ENCODE assay signal across 9 cellular contexts in the genomic region with DNA sequence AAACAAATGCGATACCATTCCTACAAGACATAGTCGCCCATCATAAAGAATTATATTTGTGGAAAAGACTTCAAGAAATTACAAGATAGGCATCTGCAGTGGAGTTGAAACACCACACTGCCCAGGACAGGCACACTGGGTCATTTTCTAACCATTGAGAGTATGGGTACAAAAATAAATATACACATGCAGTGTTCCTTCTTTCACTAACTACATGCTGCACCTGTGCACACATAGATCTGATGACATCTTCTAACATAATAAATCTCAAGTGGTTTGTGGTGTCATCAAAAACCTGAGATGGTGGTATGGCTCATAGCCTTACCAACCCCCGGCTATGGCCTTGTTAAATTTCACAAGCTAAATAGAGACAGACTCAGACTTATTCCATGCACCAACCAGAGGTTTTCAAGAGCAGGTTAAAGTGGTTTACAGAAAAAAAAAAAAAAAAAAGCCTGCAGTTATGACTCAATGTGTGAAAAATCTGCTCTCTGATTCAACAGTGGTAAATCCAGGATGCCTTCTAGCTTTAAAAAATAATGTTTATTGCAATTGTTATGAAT. TPM values are rescaled to one million over a fixed set of nuclear protein-coding genes. Genes with fewer than 3 reads are reported as not detected.
DNase-seq lines count a peak whose midpoint lies in the region; ATAC-seq, FAIRE-seq and TF ChIP-seq lines count a peak whose summit lies in the region.
"Had no signal": no experiment of that assay in that cellular context is flagged by ENCODE, and none has a peak within 500 bp of the region (broad histone marks: within the 10 kb centered on the region; RNA-seq: fewer than 3 reads in every experiment).

No MANE protein-coding gene starts in this region.

- no peak overlapping the region for H3K4me3 ChIP-seq in OCI-LY1 (ENCODE audit: low read depth, low read length, poor library complexity, severe bottlenecking)
- H3K4me3 ChIP-seq in keratinocyte (ENCODE audit: control insufficient read depth in 2 of 3, extremely low read depth in 1 of 3, insufficient read depth in 2 of 3, low read depth in 1 of 3, low read length in 3 of 3): no peak overlapping the region

- H3K79me2 ChIP-seq in OCI-LY1 (ENCODE audit: insufficient read depth, low read length) (no peaks in the 10 kb centered on the region), keratinocyte (ENCODE audit: control insufficient read depth, insufficient read depth, low read length) (no peaks in the 10 kb centered on the region)

- H3F3A ChIP-seq in OCI-LY1 (ENCODE audit: insufficient read depth, low read length): no peaks in the 10 kb centered on the region

- no TSS peak for BruUV-seq in Calu3 (replicated peaks; lab: Mats Ljungman, UMichigan)

- no peak overlapping the region for H2AFZ ChIP-seq in OCI-LY1 (ENCODE audit: low read length)
- H2AFZ ChIP-seq in keratinocyte (ENCODE audit: control insufficient read depth, low read length): no peak overlapping the region

- H3K27me3 ChIP-seq in OCI-LY1 (ENCODE audit: insufficient read depth, low read length) (no peaks in the 10 kb centered on the region), keratinocyte (ENCODE audit: control insufficient read depth, extremely low read depth, insufficient read depth, low read length) (no peaks in the 10 kb centered on the region)

- no peaks in the 10 kb centered on the region for H4K20me1 ChIP-seq in OCI-LY1 (ENCODE audit: insufficient read depth, low read length)
- no peaks in the 10 kb centered on the region for H4K20me1 ChIP-seq in keratinocyte (ENCODE audit: control insufficient read depth, extremely low read depth, insufficient read depth, low read length)

- peaks cover 9 to 46% (median 19%) of the 10 kb centered on the region in 5 donors for H3K27me3 Mint-ChIP-seq in naive thymus-derived CD8-positive, alpha-beta T cell
- H3K27me3 Mint-ChIP-seq in Calu3 (ENCODE audit: unreplicated experiment) (no peaks in the 10 kb centered on the region), endothelial cell (ENCODE audit: unreplicated experiment) (peaks cover 8% of the 10 kb centered on the region)

- DNase-seq in GM18507 (ENCODE audit: extremely low spot score, insufficient read length, low read depth) (no peak), HT1080 (ENCODE audit: low read depth) (peak; percentile 95), keratinocyte (ENCODE audit: low read depth, low spot score) (peak; percentile 58), posterior vena cava (ENCODE audit: low spot score) (no peak), Calu3 (no peak), endothelial cell (ENCODE audit: low spot score) (no peak)
- DNase-seq in naive thymus-derived CD8-positive, alpha-beta T cell: no peak

- dilution Hi-C loops in keratinocyte (cut with MboI; ENCODE audit: extremely low pct_ligation_motif_present, low sequenced_read_pairs): no loop called here

- H3K36me3 Mint-ChIP-seq in naive thymus-derived CD8-positive, alpha-beta T cell: no peaks in the 10 kb centered on the region
- H3K36me3 Mint-ChIP-seq in Calu3 (ENCODE audit: insufficient read depth, unreplicated experiment) (peaks cover 18% of the 10 kb centered on the region), endothelial cell (ENCODE audit: low read depth, unreplicated experiment) (peaks cover 8% of the 10 kb centered on the region)

- no peaks in the 10 kb centered on the region for H3K9me2 ChIP-seq in OCI-LY1 (ENCODE audit: low read depth, low read length)

- H3K9ac ChIP-seq in OCI-LY1 (ENCODE audit: low read length) (no peak overlapping the region), keratinocyte (ENCODE audit: control insufficient read depth, extremely low read depth, insufficient read depth, low read length) (no peak overlapping the region)

- H3K36me3 ChIP-seq in OCI-LY1 (ENCODE audit: insufficient read depth, low read length) (no peaks in the 10 kb centered on the region), keratinocyte (ENCODE audit: control insufficient read depth in 2 of 2, extremely low read depth in 1 of 2, insufficient read depth in 2 of 2, low read length in 2 of 2) (no peaks in the 10 kb centered on the region)

- FAIRE-seq in GM18507 (lab: Jason Lieb, UNC): peak; percentile 49
- peak; percentile 57 for FAIRE-seq in keratinocyte (lab: Jason Lieb, UNC)

- no peak overlapping the region for H3K4me3 Mint-ChIP-seq in naive thymus-derived CD8-positive, alpha-beta T cell
- H3K4me3 Mint-ChIP-seq in Calu3 (ENCODE audit: low read depth, unreplicated experiment) (no peak overlapping the region), endothelial cell (ENCODE audit: unreplicated experiment) (no peak overlapping the region)
- H3K4me3 Mint-ChIP-seq: T-helper 1 cell treated with Interleukin-12 subunit alpha and Interleukin-12 subunit beta and Interleukin-4 antibody, amounts not matched to agents 30 μg/mL and 1 μg/mL, for 36 hours had no signal

- H3K27ac Mint-ChIP-seq in naive thymus-derived CD8-positive, alpha-beta T cell: no peak overlapping the region
- H3K27ac Mint-ChIP-seq in Calu3 (ENCODE audit: unreplicated experiment): no peak overlapping the region
- H3K27ac Mint-ChIP-seq in endothelial cell (ENCODE audit: unreplicated experiment): no peak overlapping the region
- H3K27ac Mint-ChIP-seq: T-helper 1 cell treated with Interleukin-12 subunit alpha and Interleukin-12 subunit beta and Interleukin-4 antibody, amounts not matched to agents 30 μg/mL and 1 μg/mL, for 36 hours had no signal

- CTCF ChIA-PET in Calu3 (lab: Charles Lee): interaction anchor here (0.6 to 1.3 kb wide), 3 partner anchors 15 to 113 kb away, joined by 3 to 5 read pairs (median 3); no protein-coding TSS in a partner anchor

- no peak overlapping the region for H3K4me2 ChIP-seq in OCI-LY1 (ENCODE audit: low read length)
- H3K4me2 ChIP-seq in keratinocyte (ENCODE audit: control insufficient read depth, extremely low read depth, insufficient read depth, low read depth, low read length): no peak overlapping the region

- H3K9me3 Mint-ChIP-seq in naive thymus-derived CD8-positive, alpha-beta T cell: no peaks in the 10 kb centered on the region
- H3K9me3 Mint-ChIP-seq in Calu3 (ENCODE audit: low read depth, unreplicated experiment) (no peaks in the 10 kb centered on the region), endothelial cell (ENCODE audit: unreplicated experiment) (no peaks in the 10 kb centered on the region)
- H3K9me3 Mint-ChIP-seq: T-helper 1 cell treated with Interleukin-12 subunit alpha and Interleukin-12 subunit beta and Interleukin-4 antibody, amounts not matched to agents 30 μg/mL and 1 μg/mL, for 36 hours had no signal

- POLR2A ChIA-PET in naive thymus-derived CD8-positive, alpha-beta T cell (lab: Charles Lee): no interaction called here

- H3K4me1 Mint-ChIP-seq in naive thymus-derived CD8-positive, alpha-beta T cell: peaks cover 6 to 16% (median 11%) of the 10 kb centered on the region in 4 donors
- H3K4me1 Mint-ChIP-seq in Calu3 (ENCODE audit: low read depth, unreplicated experiment) (peaks cover 10% of the 10 kb centered on the region), endothelial cell (ENCODE audit: unreplicated experiment) (peaks cover 20% of the 10 kb centered on the region)

- H3K4me1 ChIP-seq in OCI-LY1 (ENCODE audit: insufficient read depth, low read length, severe bottlenecking) (peaks cover 51% of the 10 kb centered on the region), keratinocyte (ENCODE audit: control insufficient read depth, extremely low read depth, insufficient read depth, low read length) (peaks cover 15% of the 10 kb centered on the region)

- no peak for ATAC-seq in naive thymus-derived CD8-positive, alpha-beta T cell

- H3K27ac ChIP-seq in OCI-LY1 (ENCODE audit: low read depth, low read length, poor library complexity, severe bottlenecking): peak overlapping the region; percentile 67
- H3K27ac ChIP-seq in keratinocyte (ENCODE audit: control insufficient read depth, insufficient read depth, low read length): no peak overlapping the region

- intact Hi-C loops in posterior vena cava (cut with DNase I): no loop called here
- intact Hi-C loops in Calu3 (cut with micrococcal nuclease; ENCODE audit: unreplicated experiment): no loop called here

- no peak for TF ChIP-seq CTCF in OCI-LY1 (IDR thresholded peaks at IDR 0.05; ENCODE audit: low read length)
- no peak for TF ChIP-seq CTCF in keratinocyte (optimal IDR thresholded peaks at IDR 0.05 in 1 of 3, IDR thresholded peaks at IDR 0.05 in 1 of 3, conservative IDR thresholded peaks at IDR 0.05 in 1 of 3; ENCODE audit: extremely low read depth in 1 of 3, insufficient read depth in 2 of 3, low read length in 3 of 3)
- TF ChIP-seq CTCF in Calu3 (IDR thresholded peaks at IDR 0.05; ENCODE audit: unreplicated experiment): no peak
- no peak for TF ChIP-seq CTCF in endothelial cell (IDR thresholded peaks at IDR 0.05; ENCODE audit: unreplicated experiment)

- H3K9me3 ChIP-seq in OCI-LY1 (ENCODE audit: low read length) (no peaks in the 10 kb centered on the region), keratinocyte (ENCODE audit: control insufficient read depth, low read depth, low read length) (no peaks in the 10 kb centered on the region)

- H3K9me1 ChIP-seq in keratinocyte (ENCODE audit: control insufficient read depth, extremely low read depth, insufficient read depth, low read length): no peaks in the 10 kb centered on the region

RNA-seq across cellular contexts. Expression of a gene that starts 12.4 kb away (rescaled TPM):
- total RNA-seq in HT1080 (2014; rRNA removed; shearing (Covaris generic)): 8.8 and 10.9 TPM in 2 replicates
- 8.6 and 9.6 TPM in 2 replicates for polyA plus RNA-seq in HT1080 (2015; cell fraction: cytosol; rRNA removed)
- 9.4 and 13.5 TPM in 2 replicates for polyA plus RNA-seq in HT1080 (2015; cell fraction: nucleus; rRNA removed)
- 3.6 to 23.1 TPM (median 8.9 TPM) in 3 replicates for polyA plus RNA-seq in keratinocyte
- 12.3 TPM for polyA plus RNA-seq in keratinocyte (2011; ENCODE audit: low read depth)
- polyA plus RNA-seq in keratinocyte (2011; cell fraction: cytosol; rRNA removed): 7.3 and 10.7 TPM in 2 replicates
- 25.9 and 27.8 TPM in 2 replicates for polyA plus RNA-seq in keratinocyte (2011; cell fraction: nucleus; rRNA removed)
- polyA plus RNA-seq in keratinocyte (2012; ENCODE audit: low replicate concordance): 9.5 and 16.1 TPM in 2 replicates
- polyA minus RNA-seq in keratinocyte: 18.4 to 56.7 TPM (median 39.1 TPM) in 3 replicates
- polyA minus RNA-seq in keratinocyte (2011; cell fraction: cytosol; rRNA and poly(A)+ RNA removed): 9.4 TPM
- 19.2 and 58.1 TPM in 2 replicates for polyA minus RNA-seq in keratinocyte (2011; cell fraction: nucleus; rRNA and poly(A)+ RNA removed)
- total RNA-seq in naive thymus-derived CD8-positive, alpha-beta T cell: not detected
- under 1 TPM in 1 of 3 donors, not detected in 2; 0.22 TPM for polyA plus RNA-seq in naive thymus-derived CD8-positive, alpha-beta T cell
- 100 to 1,000 TPM; 230 to 305 TPM for total RNA-seq in posterior vena cava
- 75.8 and 76.2 TPM in 2 replicates for total RNA-seq in Calu3 (2022)
- 120 TPM for total RNA-seq in endothelial cell (ENCODE audit: unreplicated experiment)

Comparison
In these comparisons a context has a peak if more than half of its experiments do, and no peak if none do; other contexts are left out.
1. DNase-seq: peak in HT1080 (single experiment) and keratinocyte (single experiment); none in GM18507 (single experiment), naive thymus-derived CD8-positive, alpha-beta T cell (0 of 10), posterior vena cava (single experiment), Calu3 (single experiment) and endothelial cell (single experiment).